ENCODE assay signal across 1 cellular context in the genomic region with DNA sequence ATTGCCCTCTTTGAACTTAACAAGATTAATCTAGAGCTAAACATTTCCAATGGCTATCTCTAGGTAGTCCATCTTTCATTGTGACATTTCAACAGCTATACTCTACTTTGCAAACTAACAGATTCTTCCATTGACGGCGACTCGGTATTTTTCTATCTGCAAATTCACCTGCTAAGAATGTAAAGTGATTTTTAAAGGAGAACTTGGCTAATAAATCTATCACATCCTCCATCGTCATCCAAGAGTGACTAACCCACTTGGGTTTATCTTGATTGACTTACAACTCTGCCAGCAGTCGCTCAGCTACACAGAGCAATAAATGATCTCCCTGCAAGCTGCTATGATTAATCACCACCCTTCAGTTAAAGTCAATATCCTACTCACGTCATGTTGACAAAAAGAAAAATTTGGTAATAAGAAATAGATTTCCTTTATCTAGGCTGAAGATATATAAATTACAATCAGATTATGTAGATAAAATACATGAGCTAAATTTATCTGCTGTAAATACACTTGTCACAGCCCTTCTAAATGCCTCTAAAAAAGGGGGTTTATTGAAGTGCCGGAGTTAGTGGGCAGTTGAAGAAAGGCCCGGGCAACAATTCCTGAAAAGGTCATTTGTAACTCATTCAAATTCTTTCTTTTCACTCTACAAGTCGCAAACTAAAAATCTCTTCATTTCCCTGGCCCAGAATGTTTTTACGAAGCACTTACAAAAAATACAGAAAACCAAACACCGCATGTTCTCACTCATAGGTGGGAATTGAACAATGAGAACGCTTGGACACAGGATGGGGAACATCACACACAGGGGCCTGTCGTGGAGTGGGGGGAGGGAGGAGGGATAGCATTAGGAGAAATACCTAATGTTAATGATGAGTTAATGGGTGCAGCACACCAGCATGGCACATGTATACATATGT.
A peak's percentile ranks its signal among the peaks of the same experiment; 100 is the strongest.
TF ChIP-seq lines count a peak whose summit lies in the region.

No MANE protein-coding gene starts in this region.

TF ChIP-seq in HEK293, 187 proteins besides CTCF, POLR2A, EP300 and RAD21 (continued from another document and continues in another):
- TF ChIP-seq, protein P1, sequence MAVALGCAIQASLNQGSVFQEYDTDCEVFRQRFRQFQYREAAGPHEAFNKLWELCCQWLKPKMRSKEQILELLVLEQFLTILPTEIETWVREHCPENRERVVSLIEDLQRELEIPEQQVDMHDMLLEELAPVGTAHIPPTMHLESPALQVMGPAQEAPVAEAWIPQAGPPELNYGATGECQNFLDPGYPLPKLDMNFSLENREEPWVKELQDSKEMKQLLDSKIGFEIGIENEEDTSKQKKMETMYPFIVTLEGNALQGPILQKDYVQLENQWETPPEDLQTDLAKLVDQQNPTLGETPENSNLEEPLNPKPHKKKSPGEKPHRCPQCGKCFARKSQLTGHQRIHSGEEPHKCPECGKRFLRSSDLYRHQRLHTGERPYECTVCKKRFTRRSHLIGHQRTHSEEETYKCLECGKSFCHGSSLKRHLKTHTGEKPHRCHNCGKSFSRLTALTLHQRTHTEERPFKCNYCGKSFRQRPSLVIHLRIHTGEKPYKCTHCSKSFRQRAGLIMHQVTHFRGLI (tag by site-specific recombination; IDR thresholded peaks at IDR 0.05): peak; percentile 53; the same call in 1 of the 2 replicates
- TF ChIP-seq ZNF155 (tag by site-specific recombination; IDR thresholded peaks at IDR 0.05) (no peak), ZNF521 (tag by site-specific recombination; IDR thresholded peaks at IDR 0.05) (no peak), MEIS1 (CRISPR knock-in tag; IDR thresholded peaks at IDR 0.05; ENCODE audit: borderline replicate concordance) (0 out of 2 replicates have a peak, but pooled peaks have one; percentile 44), ZNF544 (tag by site-specific recombination; IDR thresholded peaks at IDR 0.05) (no peak), ZNF501 (tag by site-specific recombination; IDR thresholded peaks at IDR 0.05) (peak; percentile 72; the same call in 1 of the 2 replicates), ZNF707 (tag by site-specific recombination; IDR thresholded peaks at IDR 0.05) (no peak), FEZF1 (tag by site-specific recombination; IDR thresholded peaks at IDR 0.05) (peak; percentile 97), IKZF3 (tag by site-specific recombination; IDR thresholded peaks at IDR 0.05) (peak; percentile 96), ZNF138 (tag by site-specific recombination; IDR thresholded peaks at IDR 0.05; ENCODE audit: borderline replicate concordance) (no peak), KLF16 (tag by site-specific recombination; IDR thresholded peaks at IDR 0.05) (peak; percentile 50; the same call in 1 of the 2 replicates), ZNF558 (tag by site-specific recombination; IDR thresholded peaks at IDR 0.05) (peak; percentile 77), ZSCAN5A (tag by site-specific recombination; IDR thresholded peaks at IDR 0.05) (no peak), ZFHX2 (tag by site-specific recombination; conservative IDR thresholded peaks at IDR 0.05) (no peak), ZBTB44 (tag by site-specific recombination; IDR thresholded peaks at IDR 0.05) (peak; percentile 83), SP3 (tag by site-specific recombination; IDR thresholded peaks at IDR 0.05) (peak; percentile 50), ZNF76 (tag by site-specific recombination; IDR thresholded peaks at IDR 0.05; ENCODE audit: borderline replicate concordance, low read depth) (no peak), ZNF830 (tag by site-specific recombination; IDR thresholded peaks at IDR 0.05; ENCODE audit: low read depth) (no peak), ZNF670 (tag by site-specific recombination; IDR thresholded peaks at IDR 0.05; ENCODE audit: low read depth) (no peak), ZNF792 (tag by site-specific recombination; IDR thresholded peaks at IDR 0.05) (no peak; the same call in 1 of the 2 replicates), ZBTB1 (tag by site-specific recombination; IDR thresholded peaks at IDR 0.05) (peak; percentile 71; the same call in 1 of the 2 replicates), ZNF621 (tag by site-specific recombination; IDR thresholded peaks at IDR 0.05) (no peak), ZNF302 (tag by site-specific recombination; IDR thresholded peaks at IDR 0.05; ENCODE audit: low read depth) (no peak), ZNF658 (tag by site-specific recombination; IDR thresholded peaks at IDR 0.05) (no peak), ZNF221 (tag by site-specific recombination; IDR thresholded peaks at IDR 0.05; ENCODE audit: borderline replicate concordance) (no peak), ZNF341 (tag by site-specific recombination; IDR thresholded peaks at IDR 0.05; ENCODE audit: low read depth) (0 out of 2 replicates have a peak, but pooled peaks have one; percentile 27), GLI4 (tag by site-specific recombination; IDR thresholded peaks at IDR 0.05) (no peak), ZNF639 (tag by site-specific recombination; IDR thresholded peaks at IDR 0.05) (peak; percentile 95), ZBTB7A (tag by site-specific recombination; IDR thresholded peaks at IDR 0.05; ENCODE audit: low read depth) (no peak), BCL11B (tag by site-specific recombination; IDR thresholded peaks at IDR 0.05; ENCODE audit: low read depth) (peak; percentile 59; the same call in 1 of the 2 replicates), ZBTB21 (tag by site-specific recombination; IDR thresholded peaks at IDR 0.05) (peak; percentile 53; the same call in 1 of the 2 replicates)
- TF ChIP-seq, protein P2, sequence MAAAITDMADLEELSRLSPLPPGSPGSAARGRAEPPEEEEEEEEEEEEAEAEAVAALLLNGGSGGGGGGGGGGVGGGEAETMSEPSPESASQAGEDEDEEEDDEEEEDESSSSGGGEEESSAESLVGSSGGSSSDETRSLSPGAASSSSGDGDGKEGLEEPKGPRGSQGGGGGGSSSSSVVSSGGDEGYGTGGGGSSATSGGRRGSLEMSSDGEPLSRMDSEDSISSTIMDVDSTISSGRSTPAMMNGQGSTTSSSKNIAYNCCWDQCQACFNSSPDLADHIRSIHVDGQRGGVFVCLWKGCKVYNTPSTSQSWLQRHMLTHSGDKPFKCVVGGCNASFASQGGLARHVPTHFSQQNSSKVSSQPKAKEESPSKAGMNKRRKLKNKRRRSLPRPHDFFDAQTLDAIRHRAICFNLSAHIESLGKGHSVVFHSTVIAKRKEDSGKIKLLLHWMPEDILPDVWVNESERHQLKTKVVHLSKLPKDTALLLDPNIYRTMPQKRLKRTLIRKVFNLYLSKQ (tag by site-specific recombination; IDR thresholded peaks at IDR 0.05; ENCODE audit: borderline replicate concordance): no peak
- TF ChIP-seq, protein P3, sequence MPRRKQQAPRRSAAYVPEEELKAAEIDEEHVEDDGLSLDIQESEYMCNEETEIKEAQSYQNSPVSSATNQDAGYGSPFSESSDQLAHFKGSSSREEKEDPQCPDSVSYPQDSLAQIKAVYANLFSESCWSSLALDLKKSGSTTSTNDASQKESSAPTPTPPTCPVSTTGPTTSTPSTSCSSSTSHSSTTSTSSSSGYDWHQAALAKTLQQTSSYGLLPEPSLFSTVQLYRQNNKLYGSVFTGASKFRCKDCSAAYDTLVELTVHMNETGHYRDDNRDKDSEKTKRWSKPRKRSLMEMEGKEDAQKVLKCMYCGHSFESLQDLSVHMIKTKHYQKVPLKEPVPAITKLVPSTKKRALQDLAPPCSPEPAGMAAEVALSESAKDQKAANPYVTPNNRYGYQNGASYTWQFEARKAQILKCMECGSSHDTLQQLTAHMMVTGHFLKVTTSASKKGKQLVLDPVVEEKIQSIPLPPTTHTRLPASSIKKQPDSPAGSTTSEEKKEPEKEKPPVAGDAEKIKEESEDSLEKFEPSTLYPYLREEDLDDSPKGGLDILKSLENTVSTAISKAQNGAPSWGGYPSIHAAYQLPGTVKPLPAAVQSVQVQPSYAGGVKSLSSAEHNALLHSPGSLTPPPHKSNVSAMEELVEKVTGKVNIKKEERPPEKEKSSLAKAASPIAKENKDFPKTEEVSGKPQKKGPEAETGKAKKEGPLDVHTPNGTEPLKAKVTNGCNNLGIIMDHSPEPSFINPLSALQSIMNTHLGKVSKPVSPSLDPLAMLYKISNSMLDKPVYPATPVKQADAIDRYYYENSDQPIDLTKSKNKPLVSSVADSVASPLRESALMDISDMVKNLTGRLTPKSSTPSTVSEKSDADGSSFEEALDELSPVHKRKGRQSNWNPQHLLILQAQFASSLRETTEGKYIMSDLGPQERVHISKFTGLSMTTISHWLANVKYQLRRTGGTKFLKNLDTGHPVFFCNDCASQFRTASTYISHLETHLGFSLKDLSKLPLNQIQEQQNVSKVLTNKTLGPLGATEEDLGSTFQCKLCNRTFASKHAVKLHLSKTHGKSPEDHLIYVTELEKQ (tag by site-specific recombination; IDR thresholded peaks at IDR 0.05; ENCODE audit: borderline replicate concordance): peak; percentile 98
- TF ChIP-seq, protein P4, sequence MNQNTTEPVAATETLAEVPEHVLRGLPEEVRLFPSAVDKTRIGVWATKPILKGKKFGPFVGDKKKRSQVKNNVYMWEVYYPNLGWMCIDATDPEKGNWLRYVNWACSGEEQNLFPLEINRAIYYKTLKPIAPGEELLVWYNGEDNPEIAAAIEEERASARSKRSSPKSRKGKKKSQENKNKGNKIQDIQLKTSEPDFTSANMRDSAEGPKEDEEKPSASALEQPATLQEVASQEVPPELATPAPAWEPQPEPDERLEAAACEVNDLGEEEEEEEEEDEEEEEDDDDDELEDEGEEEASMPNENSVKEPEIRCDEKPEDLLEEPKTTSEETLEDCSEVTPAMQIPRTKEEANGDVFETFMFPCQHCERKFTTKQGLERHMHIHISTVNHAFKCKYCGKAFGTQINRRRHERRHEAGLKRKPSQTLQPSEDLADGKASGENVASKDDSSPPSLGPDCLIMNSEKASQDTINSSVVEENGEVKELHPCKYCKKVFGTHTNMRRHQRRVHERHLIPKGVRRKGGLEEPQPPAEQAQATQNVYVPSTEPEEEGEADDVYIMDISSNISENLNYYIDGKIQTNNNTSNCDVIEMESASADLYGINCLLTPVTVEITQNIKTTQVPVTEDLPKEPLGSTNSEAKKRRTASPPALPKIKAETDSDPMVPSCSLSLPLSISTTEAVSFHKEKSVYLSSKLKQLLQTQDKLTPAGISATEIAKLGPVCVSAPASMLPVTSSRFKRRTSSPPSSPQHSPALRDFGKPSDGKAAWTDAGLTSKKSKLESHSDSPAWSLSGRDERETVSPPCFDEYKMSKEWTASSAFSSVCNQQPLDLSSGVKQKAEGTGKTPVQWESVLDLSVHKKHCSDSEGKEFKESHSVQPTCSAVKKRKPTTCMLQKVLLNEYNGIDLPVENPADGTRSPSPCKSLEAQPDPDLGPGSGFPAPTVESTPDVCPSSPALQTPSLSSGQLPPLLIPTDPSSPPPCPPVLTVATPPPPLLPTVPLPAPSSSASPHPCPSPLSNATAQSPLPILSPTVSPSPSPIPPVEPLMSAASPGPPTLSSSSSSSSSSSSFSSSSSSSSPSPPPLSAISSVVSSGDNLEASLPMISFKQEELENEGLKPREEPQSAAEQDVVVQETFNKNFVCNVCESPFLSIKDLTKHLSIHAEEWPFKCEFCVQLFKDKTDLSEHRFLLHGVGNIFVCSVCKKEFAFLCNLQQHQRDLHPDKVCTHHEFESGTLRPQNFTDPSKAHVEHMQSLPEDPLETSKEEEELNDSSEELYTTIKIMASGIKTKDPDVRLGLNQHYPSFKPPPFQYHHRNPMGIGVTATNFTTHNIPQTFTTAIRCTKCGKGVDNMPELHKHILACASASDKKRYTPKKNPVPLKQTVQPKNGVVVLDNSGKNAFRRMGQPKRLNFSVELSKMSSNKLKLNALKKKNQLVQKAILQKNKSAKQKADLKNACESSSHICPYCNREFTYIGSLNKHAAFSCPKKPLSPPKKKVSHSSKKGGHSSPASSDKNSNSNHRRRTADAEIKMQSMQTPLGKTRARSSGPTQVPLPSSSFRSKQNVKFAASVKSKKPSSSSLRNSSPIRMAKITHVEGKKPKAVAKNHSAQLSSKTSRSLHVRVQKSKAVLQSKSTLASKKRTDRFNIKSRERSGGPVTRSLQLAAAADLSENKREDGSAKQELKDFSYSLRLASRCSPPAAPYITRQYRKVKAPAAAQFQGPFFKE (tag by site-specific recombination; IDR thresholded peaks at IDR 0.05; ENCODE audit: borderline replicate concordance): no peak
